15 cellular contexts compared by ENCODE assay signal in the genomic region with DNA sequence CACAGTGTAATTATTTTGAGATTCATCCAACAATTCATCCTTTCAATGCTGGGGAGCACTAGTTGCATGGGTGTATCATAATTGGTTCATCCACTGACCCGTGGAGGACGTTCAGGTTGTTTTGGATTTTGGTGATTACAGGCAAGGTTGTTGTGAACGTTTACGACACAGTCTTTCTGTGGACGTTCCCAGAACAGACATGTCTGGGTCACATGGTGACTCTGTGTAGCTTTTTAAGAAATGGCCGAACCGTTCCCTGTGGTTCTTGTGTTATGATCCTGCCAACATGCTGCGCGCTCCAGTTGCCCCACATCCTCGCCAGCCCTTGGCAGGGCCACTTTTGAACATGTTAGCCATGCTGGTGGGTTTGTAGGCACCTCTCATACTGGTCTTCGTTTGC. TPM values are rescaled to one million over a fixed set of nuclear protein-coding genes. Genes with fewer than 3 reads are reported as not detected.
"Had no signal": no experiment of that assay in that cellular context is flagged by ENCODE, and none has a peak within 500 bp of the region (broad histone marks: within the 10 kb centered on the region; RNA-seq: fewer than 3 reads in every experiment).

No MANE protein-coding gene starts in this region.

- H3K4me3 Mint-ChIP-seq: activated CD8-positive, alpha-beta T cell treated with anti-CD3 and anti-CD28 coated beads for 36 hours; activated T-cell treated with anti-CD3 and anti-CD28 coated beads, Interleukin-2, amount 50 U/mL, for 72 hours; memory B cell; nephron had no signal

- H3K27ac Mint-ChIP-seq: activated CD8-positive, alpha-beta T cell treated with anti-CD3 and anti-CD28 coated beads for 36 hours; activated T-cell treated with anti-CD3 and anti-CD28 coated beads, Interleukin-2, amount 50 U/mL, for 72 hours; memory B cell had no signal

- H3K4me1 Mint-ChIP-seq: memory B cell had no signal

- H3K27me3 ChIP-seq: cardiac muscle cell, esophagus muscularis mucosa, hepatocyte, tibial artery had no signal

- H3K9me3 ChIP-seq: esophagus muscularis mucosa, left ventricle myocardium inferior, tibial artery had no signal

- H3K36me3 ChIP-seq: cardiac muscle cell, esophagus muscularis mucosa, left ventricle myocardium inferior, tibial artery had no signal

- H3K79me2 ChIP-seq: hepatocyte had no signal

- H3K4me3 ChIP-seq: cardiac muscle cell, esophagus muscularis mucosa, hepatocyte, left ventricle myocardium inferior, tibial artery had no signal

- H3K36me3 Mint-ChIP-seq: memory B cell had no signal

- H2AFZ ChIP-seq: hepatocyte had no signal

- H3K27ac ChIP-seq: cardiac muscle cell, esophagus muscularis mucosa, hepatocyte, left ventricle myocardium inferior, tibial artery had no signal

- DNase-seq: activated CD4-positive, alpha-beta T cell treated with anti-CD3 and anti-CD28 coated beads for 4 hours; activated CD8-positive, alpha-beta T cell treated with anti-CD3 and anti-CD28 coated beads for 36 hours; activated T-cell treated with anti-CD3 and anti-CD28 coated beads, Interleukin-2, amount 50 U/mL, for 72 hours; left ventricle myocardium inferior; occipital lobe; stimulated activated CD4-positive, alpha-beta T cell treated with anti-CD3 and anti-CD28 coated beads, Interleukin-12 subunit alpha, Interleukin-12 subunit beta, amount 100 ng/mL, for 4 hours; stimulated activated CD4-positive, alpha-beta T cell treated with anti-CD3 and anti-CD28 coated beads, Interleukin-2, amount 100 ng/mL, for 24 hours; T-helper 2 cell had no signal

- H3K4me2 ChIP-seq: hepatocyte had no signal

- H3K9me3 Mint-ChIP-seq: activated CD8-positive, alpha-beta T cell treated with anti-CD3 and anti-CD28 coated beads for 36 hours; activated T-cell treated with anti-CD3 and anti-CD28 coated beads, Interleukin-2, amount 50 U/mL, for 72 hours; memory B cell; nephron had no signal

RNA-seq across cellular contexts. Expression of a gene that starts 41.8 kb away (rescaled TPM):
- total RNA-seq: cardiac muscle cell had no signal
- polyA plus RNA-seq: keratinocyte had no signal
